7 cellular contexts compared by ENCODE assay signal in the genomic region with DNA sequence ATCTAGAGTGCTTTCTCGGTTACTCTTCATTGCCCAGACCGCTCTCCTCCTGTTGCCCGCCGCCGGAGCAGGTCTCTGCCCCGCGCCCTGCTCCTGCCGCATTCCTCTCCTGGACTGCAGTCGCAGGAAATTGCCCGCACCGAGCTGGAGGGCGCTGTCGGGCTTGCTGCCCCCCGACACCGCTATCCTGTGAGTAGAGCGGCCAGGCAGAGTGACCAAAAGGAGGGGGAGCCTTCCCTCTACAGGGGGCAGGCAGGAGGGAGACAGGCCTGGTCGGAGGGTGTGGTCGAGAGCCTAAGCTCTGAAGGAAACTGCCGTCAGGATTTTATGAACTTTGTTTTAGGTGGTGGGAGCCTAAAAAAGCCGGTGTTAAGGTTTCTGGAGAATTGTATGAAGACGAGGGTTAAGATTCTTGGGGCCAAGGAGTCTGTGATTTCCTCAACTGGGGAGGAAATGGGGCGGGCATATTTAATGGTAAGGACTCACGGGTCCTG. TPM values are rescaled to one million over a fixed set of nuclear protein-coding genes. Genes with fewer than 3 reads are reported as not detected.
DNase-seq lines count a peak whose midpoint lies in the region; ATAC-seq and TF ChIP-seq lines count a peak whose summit lies in the region.

No MANE protein-coding gene starts in this region.

- peak; percentile 29 for ATAC-seq in GM21529 (IDR thresholded peaks at IDR 0.05; ENCODE audit: unreplicated experiment)
- ATAC-seq in stimulated activated effector memory CD8-positive, alpha-beta T cell treated with anti-CD3 and anti-CD28 coated beads, Interleukin-12 subunit alpha, Interleukin-12 subunit beta, amount 100 ng/mL, for 72 hours = peak; percentile 29

- peak overlapping the region; percentile 100 for H3K4me3 ChIP-seq in GM12864 (ENCODE audit: low read depth, low read length)

- no peaks in the 10 kb centered on the region for H3K27me3 Mint-ChIP-seq in IgD-negative memory B cell

- DNase-seq in GM12864 (ENCODE audit: low read depth) (no peak), astrocyte of the hippocampus (ENCODE audit: low read depth, low spot score) (peak; percentile 84), iPS-NIHi7 (ENCODE audit: extremely low spot score) (peak; percentile 67), SKM-1 (lab: John Stamatoyannopoulos, UW; ENCODE audit: unreplicated experiment) (no peak)
- no peak for DNase-seq in stimulated activated effector memory CD8-positive, alpha-beta T cell treated with anti-CD3 and anti-CD28 coated beads, Interleukin-12 subunit alpha, Interleukin-12 subunit beta, amount 100 ng/mL, for 72 hours (ENCODE audit: low spot score in 2 of 2)

- TF ChIP-seq CTCF in GM12864 (IDR thresholded peaks at IDR 0.05; ENCODE audit: low read depth, low read length, missing control alignments) = peak; percentile 32

- H3K4me1 Mint-ChIP-seq in IgD-negative memory B cell = peaks cover 18 to 24% (median 18%) of the 10 kb centered on the region in 3 donors
- H3K4me1 Mint-ChIP-seq in stimulated activated effector memory CD8-positive, alpha-beta T cell treated with anti-CD3 and anti-CD28 coated beads, Interleukin-12 subunit alpha, Interleukin-12 subunit beta, amount 100 ng/mL, for 72 hours = peaks cover 28% of the 10 kb centered on the region

- H3K9me3 Mint-ChIP-seq in IgD-negative memory B cell = no peaks in the 10 kb centered on the region
- H3K9me3 Mint-ChIP-seq in stimulated activated effector memory CD8-positive, alpha-beta T cell treated with anti-CD3 and anti-CD28 coated beads, Interleukin-12 subunit alpha, Interleukin-12 subunit beta, amount 100 ng/mL, for 72 hours = no peaks in the 10 kb centered on the region

- H3K4me3 Mint-ChIP-seq in IgD-negative memory B cell = peak overlapping the region; percentile 95 to 100 (median 98)
- H3K4me3 Mint-ChIP-seq in stimulated activated effector memory CD8-positive, alpha-beta T cell treated with anti-CD3 and anti-CD28 coated beads, Interleukin-12 subunit alpha, Interleukin-12 subunit beta, amount 100 ng/mL, for 72 hours = peak overlapping the region; percentile 100

- peak overlapping the region; percentile 86 to 98 (median 97) for H3K27ac Mint-ChIP-seq in IgD-negative memory B cell
- peak overlapping the region; percentile 99 for H3K27ac Mint-ChIP-seq in stimulated activated effector memory CD8-positive, alpha-beta T cell treated with anti-CD3 and anti-CD28 coated beads, Interleukin-12 subunit alpha, Interleukin-12 subunit beta, amount 100 ng/mL, for 72 hours

- H3K36me3 Mint-ChIP-seq in IgD-negative memory B cell = peaks cover 2% of the 10 kb centered on the region
- peaks cover 32% of the 10 kb centered on the region for H3K36me3 Mint-ChIP-seq in stimulated activated effector memory CD8-positive, alpha-beta T cell treated with anti-CD3 and anti-CD28 coated beads, Interleukin-12 subunit alpha, Interleukin-12 subunit beta, amount 100 ng/mL, for 72 hours

RNA-seq across cellular contexts. Expression of gene LRIG2, which starts 0.5 kb away (rescaled TPM):
- polyA plus RNA-seq in IgD-negative memory B cell = 7.3 TPM

Comparison
In these comparisons a context has a peak if more than half of its experiments do, and no peak if none do; other contexts are left out.
1. DNase-seq: peak in astrocyte of the hippocampus (single experiment) and iPS-NIHi7 (single experiment); none in GM12864 (single experiment), stimulated activated effector memory CD8-positive, alpha-beta T cell treated with anti-CD3 and anti-CD28 coated beads, Interleukin-12 subunit alpha, Interleukin-12 subunit beta, amount 100 ng/mL, for 72 hours (0 of 2) and SKM-1 (single experiment).